Comparison of ENCODE assay signal across 8 cellular contexts in the genomic region with DNA sequence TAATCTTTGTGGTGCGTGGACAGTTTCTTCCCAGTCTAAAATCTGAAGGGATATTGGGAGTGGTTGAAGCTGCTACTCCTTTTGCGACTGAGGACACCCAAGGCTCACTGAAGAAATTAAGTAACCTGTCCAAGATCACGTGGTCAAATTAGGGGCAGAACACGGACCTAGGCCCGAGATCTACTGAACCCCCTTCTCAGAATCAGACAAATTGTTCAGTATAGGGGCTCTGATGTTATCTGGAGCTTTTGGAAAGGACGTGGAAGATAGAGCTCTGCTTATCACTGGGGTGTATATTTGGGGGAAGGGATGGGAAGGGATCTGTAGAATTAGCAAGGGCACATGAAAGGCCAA. TPM values are rescaled to one million over a fixed set of nuclear protein-coding genes. Genes with fewer than 3 reads are reported as not detected.
DNase-seq lines count a peak whose midpoint lies in the region; ATAC-seq and TF ChIP-seq lines count a peak whose summit lies in the region.

No MANE protein-coding gene starts in this region.

- H3K27me3 Mint-ChIP-seq in Caco-2 (ENCODE audit: insufficient read depth, unreplicated experiment): no peaks in the 10 kb centered on the region
- H3K27me3 Mint-ChIP-seq in effector memory CD8-positive, alpha-beta T cell: no peaks in the 10 kb centered on the region

- ATAC-seq in effector memory CD8-positive, alpha-beta T cell (replicated peaks): no peak
- ATAC-seq in HG02642 (IDR thresholded peaks at IDR 0.05; ENCODE audit: poor library complexity, unreplicated experiment) (no peak), HG02588 (IDR thresholded peaks at IDR 0.05; ENCODE audit: unreplicated experiment) (no peak)

- H3K36me3 ChIP-seq in Caco-2 (ENCODE audit: control insufficient read depth, insufficient read depth, low read length): no peaks in the 10 kb centered on the region
- H3K36me3 ChIP-seq in MG63: no peaks in the 10 kb centered on the region; the same call in 1 of the 2 replicates
- H3K36me3 ChIP-seq in neuronal stem cell (replicated peaks in 1 of 2; ENCODE audit: control insufficient read depth in 2 of 2, insufficient read depth in 2 of 2, low read length in 2 of 2): no peaks in the 10 kb centered on the region

- H3K27ac Mint-ChIP-seq in Caco-2 (ENCODE audit: unreplicated experiment): peak overlapping the region; percentile 74
- peak overlapping the region; percentile 62 to 91 for H3K27ac Mint-ChIP-seq in effector memory CD8-positive, alpha-beta T cell

- H3K36me3 Mint-ChIP-seq in Caco-2 (ENCODE audit: insufficient read depth, unreplicated experiment): peaks cover 26% of the 10 kb centered on the region
- H3K36me3 Mint-ChIP-seq in effector memory CD8-positive, alpha-beta T cell (ENCODE audit: insufficient read depth): no peaks in the 10 kb centered on the region

- no peak overlapping the region for H4K8ac ChIP-seq in neuronal stem cell (ENCODE audit: low read depth, low read length)

- peaks cover 6% of the 10 kb centered on the region for H3K4me1 Mint-ChIP-seq in Caco-2 (ENCODE audit: low read depth, unreplicated experiment)
- peaks cover 23 to 24% of the 10 kb centered on the region in 2 donors for H3K4me1 Mint-ChIP-seq in effector memory CD8-positive, alpha-beta T cell (ENCODE audit: low read depth in 2 of 2)

- H2BK120ac ChIP-seq in neuronal stem cell (ENCODE audit: low read depth, low read length): no peak overlapping the region

- no TSS peak for BruUV-seq in Caco-2 (replicated peaks; lab: Mats Ljungman, UMichigan)

- no peak overlapping the region for H2BK12ac ChIP-seq in neuronal stem cell (ENCODE audit: low read length)

- no peaks in the 10 kb centered on the region for H3K79me1 ChIP-seq in neuronal stem cell (ENCODE audit: low read depth, low read length)

- peak overlapping the region; percentile 98 for H2AFZ ChIP-seq in neuronal stem cell (ENCODE audit: low read length)

- peak overlapping the region; percentile 84 for H3K4me2 ChIP-seq in neuronal stem cell (ENCODE audit: insufficient read depth, low read length, poor library complexity, severe bottlenecking)

- H3K4me1 ChIP-seq in Caco-2: peaks cover 4% of the 10 kb centered on the region; the same call in 1 of the 2 replicates
- peaks cover 3 to 6% of the 10 kb centered on the region in 2 donors for H3K4me1 ChIP-seq in neuronal stem cell (ENCODE audit: control insufficient read depth in 2 of 2, insufficient read depth in 1 of 2, low read depth in 1 of 2, low read length in 2 of 2)

- no peak overlapping the region for H3K14ac ChIP-seq in neuronal stem cell (ENCODE audit: low read length)

- H3K9ac ChIP-seq in neuronal stem cell (ENCODE audit: low read depth, low read length, poor library complexity): no peak overlapping the region

- H4K91ac ChIP-seq in neuronal stem cell (ENCODE audit: low read depth, low read length, poor library complexity): no peak overlapping the region

- H2BK5ac ChIP-seq in neuronal stem cell (ENCODE audit: low read length): no peak overlapping the region

- no peak overlapping the region for H2BK15ac ChIP-seq in neuronal stem cell (ENCODE audit: low read length)

- CTCF ChIA-PET in Caco-2 (lab: Charles Lee): interaction anchor here (0.6 to 1.6 kb wide), 10 partner anchors 10 to 335 kb away, joined by 3 to 14 read pairs (median 4); no protein-coding TSS in a partner anchor

- WGBS in neuronal stem cell (ENCODE audit: extremely low coverage in 2 of 2, insufficient read length in 2 of 2, insufficient replicate concordance in 1 of 2), 2 donors: no CpG with 5 or more reads among the region's 6 CpGs

- H2AK5ac ChIP-seq in neuronal stem cell (ENCODE audit: low read depth, low read length): no peak overlapping the region

- peak overlapping the region; percentile 70 for H3K4me3 Mint-ChIP-seq in Caco-2 (ENCODE audit: unreplicated experiment)
- H3K4me3 Mint-ChIP-seq in effector memory CD8-positive, alpha-beta T cell: peak overlapping the region; percentile 81 to 91

- no peaks in the 10 kb centered on the region for H3K9me3 Mint-ChIP-seq in Caco-2 (ENCODE audit: unreplicated experiment)
- H3K9me3 Mint-ChIP-seq in effector memory CD8-positive, alpha-beta T cell: no peaks in the 10 kb centered on the region

- H3K27me3 ChIP-seq in Caco-2 (replicated peaks; ENCODE audit: control insufficient read depth, insufficient read depth, low read length): no peaks in the 10 kb centered on the region
- no peaks in the 10 kb centered on the region for H3K27me3 ChIP-seq in MG63
- H3K27me3 ChIP-seq in neuronal stem cell (ENCODE audit: control insufficient read depth in 3 of 3, insufficient read depth in 3 of 3, low read depth in 1 of 3, low read length in 3 of 3): no peaks in the 10 kb centered on the region

- peak overlapping the region; percentile 91 for H3K4me3 ChIP-seq in Caco-2 (ENCODE audit: low read depth, low read length)
- peak overlapping the region; percentile 74 for H3K4me3 ChIP-seq in MG63
- peak overlapping the region; percentile 75 to 98 for H3K4me3 ChIP-seq in neuronal stem cell (ENCODE audit: low read length in 2 of 2)

- TF ChIP-seq CTCF in Caco-2 (IDR thresholded peaks at IDR 0.05; ENCODE audit: insufficient read depth in 1 of 2, low read depth in 1 of 2, low read length in 1 of 2, severe bottlenecking in 1 of 2, unreplicated experiment in 1 of 2): no peak

- H3K23ac ChIP-seq in neuronal stem cell (ENCODE audit: low read depth, low read length, poor library complexity): no peak overlapping the region

- DNase-seq in Caco-2: no peak
- DNase-seq in MG63: no peak
- no peak for DNase-seq in effector memory CD8-positive, alpha-beta T cell
- DNase-seq in neuronal stem cell (ENCODE audit: low spot score): no peak
- no peak for DNase-seq in NCI-H748 treated with DMSO at 0.1 percent for 48 hours (lab: John Stamatoyannopoulos, UW)
- DNase-seq in NOMO-1 treated with DMSO at 0.1 percent for 48 hours (lab: John Stamatoyannopoulos, UW; ENCODE audit: unreplicated experiment): no peak

- intact Hi-C loops in Caco-2 (cut with micrococcal nuclease; ENCODE audit: unreplicated experiment): loop anchor here (1.0 kb wide), 1 partner anchor 280 kb away; no protein-coding TSS in a partner anchor

- no peaks in the 10 kb centered on the region for H3K9me3 ChIP-seq in Caco-2
- no peaks in the 10 kb centered on the region for H3K9me3 ChIP-seq in MG63
- H3K9me3 ChIP-seq in neuronal stem cell (replicated peaks in 1 of 2; ENCODE audit: control insufficient read depth in 2 of 2, insufficient read depth in 1 of 2, low read depth in 1 of 2, low read length in 2 of 2): no peaks in the 10 kb centered on the region

- POLR2A ChIA-PET in Caco-2 (lab: Charles Lee): interaction anchor here (0.6 to 1.0 kb wide), 3 partner anchors 174 to 463 kb away, joined by 3 read pairs; no protein-coding TSS in a partner anchor

- H3K18ac ChIP-seq in neuronal stem cell (ENCODE audit: low read length): no peak overlapping the region

- no peak overlapping the region for H3K4ac ChIP-seq in neuronal stem cell (ENCODE audit: low read length)

- H3K27ac ChIP-seq in neuronal stem cell (replicated peaks; ENCODE audit: low read length): no peak overlapping the region

RNA-seq across cellular contexts. Expression of gene TANGO6, which starts 0.9 kb away (rescaled TPM):
- total RNA-seq in Caco-2 (2022): 17.0 and 18.2 TPM in 2 replicates
- total RNA-seq in MG63 (2014; rRNA removed; shearing (Covaris generic); ENCODE audit: low replicate concordance): 10.8 and 17.3 TPM in 2 replicates
- 3.9 TPM for polyA plus RNA-seq in neuronal stem cell (2013, experiment 1 of 2)
- polyA plus RNA-seq in neuronal stem cell (2013, experiment 2 of 2): 3.9 TPM
